23 cellular contexts compared by ENCODE assay signal in genomic region chr11:7547687-7548086, GRCh38.
"Had no signal": no experiment of that assay in that cellular context is flagged by ENCODE, and none has a peak within 500 bp of the region (broad histone marks: within the 10 kb centered on the region; RNA-seq: fewer than 3 reads in every experiment).

No MANE protein-coding gene starts in this region.

- H3K27me3 ChIP-seq: breast epithelium, heart right ventricle, ovary, tibial nerve had no signal

- H3K36me3 ChIP-seq: breast epithelium, ovary had no signal

- H3K4me1 ChIP-seq: breast epithelium had no signal

- H3K9me3 ChIP-seq: breast epithelium, heart right ventricle, left ventricle myocardium inferior, ovary, tibial nerve had no signal

- H3K4me3 Mint-ChIP-seq: activated T-helper 1 cell treated with anti-CD3 and anti-CD28 coated beads, Interleukin-12 subunit alpha, Interleukin-12 subunit beta, Interleukin-2, Interleukin-4 antibody, amounts not matched to agents 30 ng/mL and 10 ng/mL and 1 ng/mL, durations not matched to agents 14 hours and 24 hours and 36 hours; nephron; stimulated activated naive B cell treated with anti-CD40 and anti-IgM and Interleukin-4, amounts not matched to agents 10 μg/mL and 1 μg/mL and 100 μg/mL, for 72 hours had no signal

- DNase-seq: activated CD4-positive, alpha-beta T cell treated with anti-CD3 and anti-CD28 coated beads for 4 hours; activated CD4-positive, alpha-beta T cell treated with anti-CD3 and anti-CD28 coated beads, Interleukin-2, amount 50 U/mL, for 4 hours; activated CD8-positive, alpha-beta memory T cell treated with anti-CD3 and anti-CD28 coated beads for 24 hours; activated effector memory CD4-positive, alpha-beta T cell treated with anti-CD3 and anti-CD28 coated beads, Interleukin-2, amount 50 U/mL, for 16 hours; activated naive CD4-positive, alpha-beta T cell treated with anti-CD3 and anti-CD28 coated beads, Interleukin-2, amount 50 U/mL, for 16 hours; central memory CD4-positive, alpha-beta T cell; foreskin fibroblast; heart right ventricle; left ventricle myocardium inferior; ovary; retina; stimulated activated CD4-positive, alpha-beta T cell treated with anti-CD3 and anti-CD28 coated beads, Interleukin-4, amount 100 ng/mL, for 24 hours; stimulated activated CD8-positive, alpha-beta memory T cell treated with anti-CD3 and anti-CD28 coated beads, Interleukin-4, amount 100 ng/mL, for 48 hours; stimulated activated naive B cell treated with anti-CD40 and anti-IgM and Interleukin-4, amounts not matched to agents 10 μg/mL and 1 μg/mL and 100 μg/mL, for 72 hours had no signal

- H3K9me3 Mint-ChIP-seq: activated T-helper 1 cell treated with anti-CD3 and anti-CD28 coated beads, Interleukin-12 subunit alpha, Interleukin-12 subunit beta, Interleukin-2, Interleukin-4 antibody, amounts not matched to agents 30 ng/mL and 10 ng/mL and 1 ng/mL, durations not matched to agents 14 hours and 24 hours and 36 hours; nephron; stimulated activated naive B cell treated with anti-CD40 and anti-IgM and Interleukin-4, amounts not matched to agents 10 μg/mL and 1 μg/mL and 100 μg/mL, for 72 hours had no signal

- H3K27ac Mint-ChIP-seq: activated T-helper 1 cell treated with anti-CD3 and anti-CD28 coated beads, Interleukin-12 subunit alpha, Interleukin-12 subunit beta, Interleukin-2, Interleukin-4 antibody, amounts not matched to agents 30 ng/mL and 10 ng/mL and 1 ng/mL, durations not matched to agents 14 hours and 24 hours and 36 hours; nephron; progenitor cell of endocrine pancreas had no signal

- ATAC-seq: esophagus mucosa; heart right ventricle; sciatic nerve; stimulated activated naive B cell treated with anti-CD40 and anti-IgM and Interleukin-4, amounts not matched to agents 10 μg/mL and 1 μg/mL and 100 μg/mL, for 72 hours had no signal

- H3K4me3 ChIP-seq: breast epithelium, heart right ventricle, left ventricle myocardium inferior, lung, ovary, skin epidermis, tibial nerve had no signal

- H3K27ac ChIP-seq: breast epithelium, heart right ventricle, left ventricle myocardium inferior, ovary, tibial nerve had no signal

- H3K27me3 Mint-ChIP-seq: progenitor cell of endocrine pancreas; stimulated activated naive B cell treated with anti-CD40 and anti-IgM and Interleukin-4, amounts not matched to agents 10 μg/mL and 1 μg/mL and 100 μg/mL, for 72 hours had no signal
